In the genomic region with DNA sequence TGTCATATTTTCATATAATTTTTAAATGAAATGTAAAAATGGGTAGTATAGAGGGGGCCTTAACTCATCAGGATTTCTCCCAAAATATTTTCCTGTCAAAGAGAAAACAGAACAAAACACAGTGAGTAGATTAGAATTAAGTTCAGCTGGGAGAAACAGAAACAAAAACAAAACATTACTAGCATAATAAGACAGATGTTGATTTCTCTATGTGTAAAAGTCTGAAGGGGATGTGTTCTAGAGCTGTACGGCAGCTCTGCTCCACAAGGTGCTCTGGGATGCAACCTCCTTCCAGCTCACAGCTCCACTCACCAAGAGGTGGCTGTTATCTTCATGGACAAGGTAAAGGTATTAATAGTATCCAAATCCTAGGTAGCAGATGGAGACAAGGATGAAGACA, we compare ENCODE assay signal across 15 cellular contexts.
"Had no signal": no experiment of that assay in that cellular context is flagged by ENCODE, and none has a peak within 500 bp of the region (broad histone marks: within the 10 kb centered on the region; RNA-seq: fewer than 3 reads in every experiment).

No MANE protein-coding gene starts in this region.

- H3K9me3 ChIP-seq: colonic mucosa, heart left ventricle, neutrophil, right atrium auricular region, sigmoid colon, tibial artery, upper lobe of left lung, vagina had no signal

- H3K36me3 ChIP-seq: colonic mucosa, heart left ventricle, neutrophil, right atrium auricular region, sigmoid colon, tibial artery, upper lobe of left lung, vagina had no signal

- H3K27me3 ChIP-seq: colonic mucosa, heart left ventricle, neutrophil, right atrium auricular region, sigmoid colon, tibial artery, upper lobe of left lung, vagina had no signal

- H3K27ac ChIP-seq: colonic mucosa, neutrophil, right atrium auricular region, sigmoid colon, tibial artery, vagina had no signal

- H3K4me1 ChIP-seq: colonic mucosa, vagina had no signal

- DNase-seq: dermis blood vessel endothelial cell; left ventricle myocardium superior; midbrain; naive thymus-derived CD4-positive, alpha-beta T cell; sigmoid colon; stimulated activated CD4-positive, alpha-beta T cell treated with anti-CD3 and anti-CD28 coated beads, Interleukin-4, amount 100 ng/mL, for 1 hour; tibial artery had no signal

- H3K4me3 ChIP-seq: colonic mucosa, heart left ventricle, lung, right atrium auricular region, sigmoid colon, tibial artery, upper lobe of left lung, vagina had no signal

- FAIRE-seq: endothelial cell of umbilical vein had no signal
